In the genomic region with DNA sequence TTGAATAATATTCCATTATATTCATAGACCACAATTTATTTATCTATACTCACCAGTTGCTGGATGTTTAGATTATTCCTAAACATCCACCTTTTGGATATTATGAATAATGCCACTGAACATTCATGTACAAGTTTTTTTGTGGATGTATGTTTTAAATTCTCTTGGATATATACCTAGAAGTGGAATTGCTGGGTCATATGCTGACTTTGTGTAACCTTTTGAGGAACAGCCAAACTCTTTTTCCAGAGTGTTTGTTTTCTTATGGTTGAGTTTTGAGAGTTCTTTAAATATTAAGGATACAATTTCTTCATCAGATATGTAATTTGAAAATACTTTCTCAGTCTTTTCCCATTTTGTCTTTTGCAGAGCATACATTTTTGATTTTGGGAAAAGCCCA, we compare ENCODE assay signal across 13 cellular contexts. TPM values are rescaled to one million over a fixed set of nuclear protein-coding genes. Genes with fewer than 3 reads are reported as not detected.
DNase-seq lines count a peak whose midpoint lies in the region; ATAC-seq, FAIRE-seq and TF ChIP-seq lines count a peak whose summit lies in the region.
"Had no signal": no experiment of that assay in that cellular context is flagged by ENCODE, and none has a peak within 500 bp of the region (broad histone marks: within the 10 kb centered on the region; RNA-seq: fewer than 3 reads in every experiment).

No MANE protein-coding gene starts in this region.

- POLR2A ChIA-PET in A549 (lab: Yijun Ruan, JAX) = no interaction called here

- H3K27me3 Mint-ChIP-seq in Calu3 (ENCODE audit: unreplicated experiment) = no peaks in the 10 kb centered on the region

- H3K4me3 Mint-ChIP-seq in Calu3 (ENCODE audit: low read depth, unreplicated experiment) = peak overlapping the region; percentile 77

- no peak overlapping the region for H3K4me3 ChIP-seq in A549

- H3K4me2 ChIP-seq in A549 = peak overlapping the region; percentile 92

- H3K27ac ChIP-seq in A549 = no peak overlapping the region
- H3K27ac ChIP-seq: RWPE1 had no signal

- no peak for TF ChIP-seq EP300 in A549 (IDR thresholded peaks at IDR 0.05)

- no peaks in the 10 kb centered on the region for H3K9me3 ChIP-seq in A549

- peaks cover 33% of the 10 kb centered on the region for H3K4me1 ChIP-seq in A549

- TF ChIP-seq POLR2A in A549 (IDR thresholded peaks at IDR 0.05; ENCODE audit: low read length) = no peak

- DNase-seq in A549 (ENCODE audit: low read depth in 1 of 2, low spot score in 1 of 2) (no peak), Calu3 (no peak), RCC 7860 (ENCODE audit: low spot score) (no peak), fibroblast of gingiva (ENCODE audit: low read depth) (peak; percentile 34), DMS 273 (lab: John Stamatoyannopoulos, UW; ENCODE audit: unreplicated experiment) (no peak), NCI-H1092 treated with DMSO at 0.1 percent for 48 hours (lab: John Stamatoyannopoulos, UW) (no peak), NCI-H446 treated with DMSO at 0.1 percent for 48 hours (lab: John Stamatoyannopoulos, UW) (no peak)
- no peak for DNase-seq in stimulated activated CD4-positive, alpha-beta T cell treated with anti-CD3 and anti-CD28 coated beads, Interleukin-4, amount 100 ng/mL, for 4 hours
- DNase-seq: activated effector memory CD4-positive, alpha-beta T cell treated with Interleukin-2 at 50 U/mL for 16 hours; cerebellar nuclear complex; NCI-H1092; stimulated activated naive CD4-positive, alpha-beta T cell had no signal

- peaks cover 11% of the 10 kb centered on the region for H3K4me1 Mint-ChIP-seq in Calu3 (ENCODE audit: low read depth, unreplicated experiment)

- TF ChIP-seq CTCF in A549 (IDR thresholded peaks at IDR 0.05) = no peak
- TF ChIP-seq CTCF in Calu3 (IDR thresholded peaks at IDR 0.05; ENCODE audit: unreplicated experiment) = no peak

- TF ChIP-seq RAD21 in A549 (conservative IDR thresholded peaks at IDR 0.05 in 1 of 2, IDR thresholded peaks at IDR 0.05 in 1 of 2) = no peak

- H3K36me3 Mint-ChIP-seq in Calu3 (ENCODE audit: insufficient read depth, unreplicated experiment) = peaks cover 31% of the 10 kb centered on the region

- intact Hi-C loops in Calu3 (cut with micrococcal nuclease; ENCODE audit: unreplicated experiment) = no loop called here

- H3K27ac Mint-ChIP-seq in Calu3 (ENCODE audit: unreplicated experiment) = peak overlapping the region; percentile 79

- no peaks in the 10 kb centered on the region for H3K9me3 Mint-ChIP-seq in Calu3 (ENCODE audit: low read depth, unreplicated experiment)

- FAIRE-seq in A549 (lab: Jason Lieb, UNC) = no peak
- peak; percentile 4 for FAIRE-seq in RCC 7860 (lab: Jason Lieb, UNC)

- BruUV-seq in Calu3 (replicated peaks; lab: Mats Ljungman, UMichigan) = no TSS peak

- CTCF ChIA-PET in A549 (lab: Yijun Ruan, JAX) = no interaction called here
- CTCF ChIA-PET in Calu3 (lab: Charles Lee) = no interaction called here

- no peak for ATAC-seq in A549

TF ChIP-seq in A549, 52 proteins besides CTCF, POLR2A, EP300 and RAD21:
- TF ChIP-seq BHLHE40 (IDR thresholded peaks at IDR 0.05; ENCODE audit: low read depth, low read length) (no peak), RNF2 (IDR thresholded peaks at IDR 0.05; ENCODE audit: borderline replicate concordance, low read depth) (no peak), FOSB (CRISPR knock-in tag; IDR thresholded peaks at IDR 0.05) (no peak), HEYL (CRISPR knock-in tag; IDR thresholded peaks at IDR 0.05) (no peak), RARB (CRISPR knock-in tag; IDR thresholded peaks at IDR 0.05) (no peak), TFCP2L1 (CRISPR knock-in tag; IDR thresholded peaks at IDR 0.05) (no peak), SMC3 (IDR thresholded peaks at IDR 0.05) (no peak), SREBF2 (IDR thresholded peaks at IDR 0.05) (no peak), CEBPB (IDR thresholded peaks at IDR 0.05) (no peak)
- TF ChIP-seq, protein P1, sequence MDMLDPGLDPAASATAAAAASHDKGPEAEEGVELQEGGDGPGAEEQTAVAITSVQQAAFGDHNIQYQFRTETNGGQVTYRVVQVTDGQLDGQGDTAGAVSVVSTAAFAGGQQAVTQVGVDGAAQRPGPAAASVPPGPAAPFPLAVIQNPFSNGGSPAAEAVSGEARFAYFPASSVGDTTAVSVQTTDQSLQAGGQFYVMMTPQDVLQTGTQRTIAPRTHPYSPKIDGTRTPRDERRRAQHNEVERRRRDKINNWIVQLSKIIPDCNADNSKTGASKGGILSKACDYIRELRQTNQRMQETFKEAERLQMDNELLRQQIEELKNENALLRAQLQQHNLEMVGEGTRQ (IDR thresholded peaks at IDR 0.05) = no peak

RNA-seq across cellular contexts. Expression of a gene that starts 2.7 kb away (rescaled TPM):
- 42.0 and 66.6 TPM in 2 replicates for polyA plus RNA-seq in A549 (2011; rRNA removed)
- polyA plus RNA-seq in A549 (2012; cell fraction: cytosol; rRNA removed) = 3.3 and 3.7 TPM in 2 replicates
- 6.1 and 12.3 TPM in 2 replicates for polyA plus RNA-seq in A549 (2012; cell fraction: nucleus; rRNA removed)
- polyA plus RNA-seq in A549 (2017; fragmentation: RNase III; extraction: RNeasy Plus Mini Kit Qiagen cat#74134 plus additional on column Dnase treatment) = 12.3 to 13.6 TPM (median 13.1 TPM) in 3 replicates
- polyA minus RNA-seq in A549 (2011; rRNA and poly(A)+ RNA removed) = 29.1 and 34.9 TPM in 2 replicates
- total RNA-seq in Calu3 (2022) = 32.6 and 32.7 TPM in 2 replicates
